In genomic region chr2:155836439-155836838, GRCh38 we compare ENCODE assay signal across 30 cellular contexts.
"Had no signal": no experiment of that assay in that cellular context is flagged by ENCODE, and none has a peak within 500 bp of the region (broad histone marks: within the 10 kb centered on the region; RNA-seq: fewer than 3 reads in every experiment).

No MANE protein-coding gene starts in this region.

- H3K4me3 ChIP-seq: ascending aorta, cardiac muscle cell had no signal

- H3K4me1 ChIP-seq: ascending aorta had no signal

- FAIRE-seq: bronchial epithelial cell, TTC549 had no signal

- H3K27me3 ChIP-seq: ascending aorta, cardiac muscle cell had no signal

- H3K9me3 ChIP-seq: ascending aorta had no signal

- H3K36me3 ChIP-seq: ascending aorta, cardiac muscle cell had no signal

- DNase-seq: activated CD4-positive, alpha-beta memory T cell treated with anti-CD3 and anti-CD28 coated beads, Interleukin-2, amount 10 ng/mL, durations not matched to agents 7 days and 5 days; activated CD4-positive, alpha-beta T cell treated with anti-CD3 and anti-CD28 coated beads for 1 hour; activated CD4-positive, alpha-beta T cell treated with anti-CD3 and anti-CD28 coated beads for 36 hours; activated CD4-positive, alpha-beta T cell treated with anti-CD3 and anti-CD28 coated beads for 48 hours; activated CD4-positive, alpha-beta T cell treated with anti-CD3 and anti-CD28 coated beads, Interleukin-2, amount 10 ng/mL, durations not matched to agents 7 days and 5 days; activated CD4-positive, alpha-beta T cell treated with anti-CD3 and anti-CD28 coated beads, Interleukin-2, amount 50 U/mL, for 48 hours; activated CD4-positive, CD25-positive, alpha-beta regulatory T cell; activated CD8-positive, alpha-beta memory T cell treated with anti-CD3 and anti-CD28 coated beads for 24 hours; activated CD8-positive, alpha-beta memory T cell treated with anti-CD3 and anti-CD28 coated beads, Interleukin-2, amount 10 ng/mL, durations not matched to agents 7 days and 5 days; activated CD8-positive, alpha-beta memory T cell treated with anti-CD3 and anti-CD28 coated beads, Interleukin-2, amount 50 U/mL, for 48 hours; activated CD8-positive, alpha-beta T cell treated with anti-CD3 and anti-CD28 coated beads, Interleukin-2, amount 10 ng/mL, durations not matched to agents 7 days and 5 days; activated effector memory CD4-positive, alpha-beta T cell treated with Interleukin-2 at 50 U/mL for 16 hours; activated gamma-delta T cell; activated naive CD4-positive, alpha-beta T cell treated with anti-CD3 and anti-CD28 coated beads, Interleukin-2, amount 10 ng/mL, durations not matched to agents 7 days and 5 days; activated naive CD4-positive, alpha-beta T cell treated with Interleukin-2 at 50 U/mL for 16 hours; activated naive CD8-positive, alpha-beta T cell treated with anti-CD3 and anti-CD28 coated beads, Interleukin-2, amount 10 ng/mL, durations not matched to agents 7 days and 5 days; activated naive CD8-positive, alpha-beta T cell treated with anti-CD3 and anti-CD28 coated beads, Interleukin-2, amount 50 U/mL, for 24 hours; activated T-cell treated with anti-CD3 and anti-CD28 coated beads, Interleukin-2, amount 50 U/mL, for 24 hours; activated T-cell treated with anti-CD3 and anti-CD28 coated beads, Interleukin-2, amount 50 U/mL, for 48 hours; amygdala; anterior cingulate cortex; caudate nucleus; cerebellar nuclear complex; T-helper 2 cell; T-helper 9 cell had no signal

- H3K27ac ChIP-seq: ascending aorta, cardiac muscle cell, VCaP had no signal
